7 cellular contexts compared by ENCODE assay signal in genomic region chr12:104498211-104498801, GRCh38.
DNase-seq lines count a peak whose midpoint lies in the region; ATAC-seq, FAIRE-seq and TF ChIP-seq lines count a peak whose summit lies in the region.

No MANE protein-coding gene starts in this region.

- peak overlapping the region; percentile 67 for H3K4me3 Mint-ChIP-seq in T-helper 1 cell treated with Interleukin-12 subunit alpha and Interleukin-12 subunit beta and Interleukin-4 antibody, amounts not matched to agents 30 μg/mL and 1 μg/mL, for 36 hours
- peak overlapping the region in 1 of 2 donors; percentile 1 for H3K4me3 Mint-ChIP-seq in stimulated activated naive B cell treated with anti-CD40 and anti-IgM and Interleukin-4, amounts not matched to agents 10 μg/mL and 1 μg/mL and 100 μg/mL, for 72 hours

- no peak overlapping the region for H3K4me3 ChIP-seq in astrocyte of the spinal cord (ENCODE audit: low read depth, low read length)

- TF ChIP-seq CTCF in astrocyte of the spinal cord (IDR thresholded peaks at IDR 0.05; ENCODE audit: low read depth, low read length): no peak

- peak overlapping the region; percentile 86 for H3K27ac Mint-ChIP-seq in T-helper 1 cell treated with Interleukin-12 subunit alpha and Interleukin-12 subunit beta and Interleukin-4 antibody, amounts not matched to agents 30 μg/mL and 1 μg/mL, for 36 hours
- H3K27ac Mint-ChIP-seq in stimulated activated naive B cell treated with anti-CD40 and anti-IgM and Interleukin-4, amounts not matched to agents 10 μg/mL and 1 μg/mL and 100 μg/mL, for 72 hours: peak overlapping the region; percentile 27

- DNase-seq in astrocyte of the spinal cord (ENCODE audit: low read depth, low spot score) (peak; percentile 63), putamen (ENCODE audit: low spot score) (no peak), amniotic stem cell (lab: John Stamatoyannopoulos, UW) (no peak), RCC 7860 (ENCODE audit: low spot score) (no peak)
- no peak for DNase-seq in stimulated activated naive B cell treated with anti-CD40 and anti-IgM and Interleukin-4, amounts not matched to agents 10 μg/mL and 1 μg/mL and 100 μg/mL, for 72 hours

- in situ Hi-C loops in astrocyte of the spinal cord (cut with HindIII; ENCODE audit: low sequenced_read_pairs): no loop called here

- ATAC-seq in HG02610 (IDR thresholded peaks at IDR 0.05; ENCODE audit: unreplicated experiment): peak; percentile 43
- ATAC-seq in stimulated activated naive B cell treated with anti-CD40 and anti-IgM and Interleukin-4, amounts not matched to agents 10 μg/mL and 1 μg/mL and 100 μg/mL, for 72 hours (replicated peaks): peak; percentile 13 to 21

- no peak for FAIRE-seq in RCC 7860 (lab: Jason Lieb, UNC)

- peaks cover 81% of the 10 kb centered on the region for H3K4me1 Mint-ChIP-seq in T-helper 1 cell treated with Interleukin-12 subunit alpha and Interleukin-12 subunit beta and Interleukin-4 antibody, amounts not matched to agents 30 μg/mL and 1 μg/mL, for 36 hours (ENCODE audit: low read depth)
- peaks cover 58 to 90% of the 10 kb centered on the region in 2 donors for H3K4me1 Mint-ChIP-seq in stimulated activated naive B cell treated with anti-CD40 and anti-IgM and Interleukin-4, amounts not matched to agents 10 μg/mL and 1 μg/mL and 100 μg/mL, for 72 hours

- H3K36me3 Mint-ChIP-seq in T-helper 1 cell treated with Interleukin-12 subunit alpha and Interleukin-12 subunit beta and Interleukin-4 antibody, amounts not matched to agents 30 μg/mL and 1 μg/mL, for 36 hours (ENCODE audit: low read depth): peaks cover 43% of the 10 kb centered on the region
- H3K36me3 Mint-ChIP-seq in stimulated activated naive B cell treated with anti-CD40 and anti-IgM and Interleukin-4, amounts not matched to agents 10 μg/mL and 1 μg/mL and 100 μg/mL, for 72 hours: peaks cover 43 to 65% of the 10 kb centered on the region in 2 donors

- no peaks in the 10 kb centered on the region for H3K27me3 Mint-ChIP-seq in T-helper 1 cell treated with Interleukin-12 subunit alpha and Interleukin-12 subunit beta and Interleukin-4 antibody, amounts not matched to agents 30 μg/mL and 1 μg/mL, for 36 hours (ENCODE audit: low read depth)
- no peaks in the 10 kb centered on the region for H3K27me3 Mint-ChIP-seq in stimulated activated naive B cell treated with anti-CD40 and anti-IgM and Interleukin-4, amounts not matched to agents 10 μg/mL and 1 μg/mL and 100 μg/mL, for 72 hours

- no peaks in the 10 kb centered on the region for H3K9me3 Mint-ChIP-seq in T-helper 1 cell treated with Interleukin-12 subunit alpha and Interleukin-12 subunit beta and Interleukin-4 antibody, amounts not matched to agents 30 μg/mL and 1 μg/mL, for 36 hours
- no peaks in the 10 kb centered on the region for H3K9me3 Mint-ChIP-seq in stimulated activated naive B cell treated with anti-CD40 and anti-IgM and Interleukin-4, amounts not matched to agents 10 μg/mL and 1 μg/mL and 100 μg/mL, for 72 hours
